Comparison of ENCODE assay signal across 8 cellular contexts in the genomic region with DNA sequence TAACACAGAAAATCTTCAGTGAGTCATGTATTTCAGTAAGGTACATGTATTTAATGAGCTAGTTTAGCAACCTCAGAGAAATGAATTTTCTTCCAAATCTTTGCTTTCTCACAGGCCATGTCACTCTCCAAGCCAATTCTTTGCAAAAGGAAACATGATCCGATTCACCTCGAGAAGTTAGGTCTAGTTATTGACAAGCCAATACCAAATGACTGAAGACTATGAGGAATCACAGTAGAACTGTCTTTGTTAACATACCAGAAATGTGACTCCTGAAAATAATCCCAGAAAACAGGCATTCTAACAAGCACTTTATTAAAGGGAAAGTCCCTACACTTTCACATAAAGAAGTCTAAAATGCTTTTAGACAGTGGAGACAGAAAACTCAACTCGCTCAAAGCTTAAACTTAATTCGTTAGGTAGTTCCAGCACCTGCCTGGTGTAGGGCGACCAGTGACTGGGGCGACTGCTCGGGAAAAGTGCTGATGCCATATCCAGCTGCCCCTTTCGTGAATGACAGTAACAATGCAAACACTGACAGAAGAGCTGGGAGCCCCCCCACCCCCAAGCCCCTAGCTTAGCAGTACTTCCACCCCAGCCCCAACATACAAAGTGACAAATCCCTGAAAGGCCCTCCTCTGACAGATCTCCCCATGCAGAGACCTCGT. TPM values are rescaled to one million over a fixed set of nuclear protein-coding genes. Genes with fewer than 3 reads are reported as not detected.
DNase-seq lines count a peak whose midpoint lies in the region; ATAC-seq and TF ChIP-seq lines count a peak whose summit lies in the region.

No MANE protein-coding gene starts in this region.

- no peaks in the 10 kb centered on the region for H3K9me3 Mint-ChIP-seq in T-cell

- TF ChIP-seq CTCF in epithelial cell of proximal tubule (conservative IDR thresholded peaks at IDR 0.05; ENCODE audit: low read depth, low read length) = no peak

- H3K36me3 Mint-ChIP-seq in T-cell = peaks cover 10% of the 10 kb centered on the region

- H3K4me1 ChIP-seq in BLaER1 = peaks cover 29% of the 10 kb centered on the region
- H3K4me1 ChIP-seq in neuron (ENCODE audit: insufficient read depth, low read length) = peaks cover 20% of the 10 kb centered on the region

- no peaks in the 10 kb centered on the region for H3K9me3 ChIP-seq in BLaER1
- no peaks in the 10 kb centered on the region for H3K9me3 ChIP-seq in neuron (ENCODE audit: low read length)

- H3K36me3 ChIP-seq in BLaER1 (no peaks in the 10 kb centered on the region), neuron (ENCODE audit: insufficient read depth, low read length) (peaks cover 3% of the 10 kb centered on the region)

- no peaks in the 10 kb centered on the region for H3K27me3 Mint-ChIP-seq in T-cell

- peak overlapping the region; percentile 96 for H3K27ac ChIP-seq in BLaER1

- POLR2A ChIA-PET in T-cell (lab: Charles Lee) = interaction anchor here in 1 of 2 donors (1.2 to 2.2 kb wide), 2 partner anchors 31 to 54 kb away, joined by 5 to 10 read pairs; a partner anchor contains a TSS

- CTCF ChIA-PET in T-cell (lab: Charles Lee) = interaction anchor here in 1 of 2 donors (0.7 to 1.6 kb wide), 4 partner anchors 11 to 31 kb away, joined by 3 to 4 read pairs (median 3); a partner anchor contains a TSS

- H3K27me3 ChIP-seq in BLaER1 = no peaks in the 10 kb centered on the region
- no peaks in the 10 kb centered on the region for H3K27me3 ChIP-seq in neuron (ENCODE audit: insufficient read depth, low read length)

- ATAC-seq in GM21447 (IDR thresholded peaks at IDR 0.05; ENCODE audit: unreplicated experiment) (peak; percentile 1), T-cell (replicated peaks in 1 of 4) (no peak), GM19463 (IDR thresholded peaks at IDR 0.05; ENCODE audit: unreplicated experiment) (no peak)

- H3K4me3 ChIP-seq in BLaER1 = peak overlapping the region; percentile 100
- peak overlapping the region; percentile 91 for H3K4me3 ChIP-seq in epithelial cell of proximal tubule (ENCODE audit: low read depth, low read length)
- H3K4me3 ChIP-seq in neuron (ENCODE audit: low read length) = peak overlapping the region; percentile 78

- DNase-seq in T-cell (peak in 10 of 34 experiments; percentile 2 to 19 (median 4)), epithelial cell of proximal tubule (ENCODE audit: low read depth) (no peak), 8988T (no peak), NCI-H2196 (lab: John Stamatoyannopoulos, UW; ENCODE audit: unreplicated experiment) (no peak)

- H3K4me3 Mint-ChIP-seq in T-cell = peak overlapping the region; percentile 86 to 95 (median 89)

- H3K4me2 ChIP-seq in BLaER1 = peak overlapping the region; percentile 78

- peaks cover 57 to 68% (median 60%) of the 10 kb centered on the region in 3 donors for H3K4me1 Mint-ChIP-seq in T-cell

- peaks cover 59% of the 10 kb centered on the region for H4K20me1 ChIP-seq in BLaER1

- H2AFZ ChIP-seq in neuron (ENCODE audit: low read depth, low read length) = no peak overlapping the region

- peak overlapping the region; percentile 98 for H3K9ac ChIP-seq in BLaER1

- H3K27ac Mint-ChIP-seq in T-cell = peak overlapping the region; percentile 86 to 89

RNA-seq across cellular contexts. Expression of a gene that starts 1.9 kb away (rescaled TPM):
- 10 to 100 TPM; 35.0 to 46.3 (median 41.5) TPM for total RNA-seq in T-cell
- total RNA-seq in epithelial cell of proximal tubule = 26.9 and 66.3 TPM in 2 replicates

RNA-seq across cellular contexts. Expression of a gene that starts 30.7 kb away (rescaled TPM):
- total RNA-seq in T-cell (10 to 100 TPM; 30.3 to 54.1 (median 45.6) TPM), epithelial cell of proximal tubule (89.0 and 100 TPM in 2 replicates)

RNA-seq across cellular contexts. Expression of a gene that starts 54.4 kb away (rescaled TPM):
- total RNA-seq in T-cell (10 to 100 TPM; 17.7 to 21.9 (median 19.9) TPM), epithelial cell of proximal tubule (14.7 TPM in 2 replicates)
